32 cellular contexts compared by ENCODE assay signal in genomic region chr7:55957190-55957589, GRCh38.
"Had no signal": no experiment of that assay in that cellular context is flagged by ENCODE, and none has a peak within 500 bp of the region (broad histone marks: within the 10 kb centered on the region; RNA-seq: fewer than 3 reads in every experiment).

No MANE protein-coding gene starts in this region.

- H3K9me3 ChIP-seq: ascending aorta, MG63, Peyer's patch had no signal

- H3K36me3 ChIP-seq: cardiac muscle cell had no signal

- H3K27ac ChIP-seq: ascending aorta, cardiac muscle cell, Peyer's patch, RWPE1, WERI-Rb-1 had no signal

- H3K27me3 ChIP-seq: ascending aorta, MG63, Peyer's patch had no signal

- H3K27me3 Mint-ChIP-seq: activated CD4-positive, alpha-beta T cell treated with anti-CD3 and anti-CD28 coated beads for 36 hours; activated CD4-positive, alpha-beta T cell treated with anti-CD3 and anti-CD28 coated beads, Interleukin-2, amount 10 ng/mL, durations not matched to agents 7 days and 5 days; activated naive CD4-positive, alpha-beta T cell treated with anti-CD3 and anti-CD28 coated beads, Interleukin-2, amount 50 U/mL, for 24 hours; activated naive CD8-positive, alpha-beta T cell treated with anti-CD3 and anti-CD28 coated beads, Interleukin-2, amount 10 ng/mL, durations not matched to agents 7 days and 5 days; activated T-cell treated with anti-CD3 and anti-CD28 coated beads, Interleukin-2, amount 50 U/mL, for 24 hours; central memory CD8-positive, alpha-beta T cell had no signal

- ATAC-seq: activated CD4-positive, alpha-beta T cell treated with anti-CD3 and anti-CD28 coated beads for 36 hours; activated CD8-positive, alpha-beta T cell treated with anti-CD3 and anti-CD28 coated beads, Interleukin-2, amount 10 ng/mL, durations not matched to agents 7 days and 5 days; PC-3 had no signal

- H3K27ac Mint-ChIP-seq: activated CD4-positive, alpha-beta T cell treated with anti-CD3 and anti-CD28 coated beads for 36 hours; activated CD4-positive, alpha-beta T cell treated with anti-CD3 and anti-CD28 coated beads, Interleukin-2, amount 10 ng/mL, durations not matched to agents 7 days and 5 days; activated CD8-positive, alpha-beta T cell treated with anti-CD3 and anti-CD28 coated beads, Interleukin-2, amount 10 ng/mL, durations not matched to agents 7 days and 5 days; activated naive CD4-positive, alpha-beta T cell treated with anti-CD3 and anti-CD28 coated beads, Interleukin-2, amount 50 U/mL, for 24 hours; activated naive CD8-positive, alpha-beta T cell treated with anti-CD3 and anti-CD28 coated beads, Interleukin-2, amount 10 ng/mL, durations not matched to agents 7 days and 5 days; activated T-cell treated with anti-CD3 and anti-CD28 coated beads, Interleukin-2, amount 50 U/mL, for 24 hours; activated T-helper 2 cell treated with anti-CD3 and anti-CD28 coated beads, Interferon-gamma antibody, Interleukin-2, Interleukin-4, amounts not matched to agents 10 μg/mL and 5 μg/mL and 100 μg/mL, durations not matched to agents 14 hours and 24 hours and 36 hours had no signal

- H3K4me3 ChIP-seq: ascending aorta, cardiac muscle cell, MG63, Peyer's patch had no signal

- H3K4me3 Mint-ChIP-seq: activated CD4-positive, alpha-beta T cell treated with anti-CD3 and anti-CD28 coated beads for 36 hours; activated CD4-positive, alpha-beta T cell treated with anti-CD3 and anti-CD28 coated beads, Interleukin-2, amount 10 ng/mL, durations not matched to agents 7 days and 5 days; activated CD8-positive, alpha-beta T cell treated with anti-CD3 and anti-CD28 coated beads, Interleukin-2, amount 10 ng/mL, durations not matched to agents 7 days and 5 days; activated naive CD4-positive, alpha-beta T cell treated with anti-CD3 and anti-CD28 coated beads, Interleukin-2, amount 50 U/mL, for 24 hours; activated naive CD8-positive, alpha-beta T cell treated with anti-CD3 and anti-CD28 coated beads, Interleukin-2, amount 10 ng/mL, durations not matched to agents 7 days and 5 days; activated T-cell treated with anti-CD3 and anti-CD28 coated beads, Interleukin-2, amount 50 U/mL, for 24 hours; central memory CD8-positive, alpha-beta T cell had no signal

- H3K9me3 Mint-ChIP-seq: activated CD4-positive, alpha-beta T cell treated with anti-CD3 and anti-CD28 coated beads, Interleukin-2, amount 10 ng/mL, durations not matched to agents 7 days and 5 days; activated naive CD4-positive, alpha-beta T cell treated with anti-CD3 and anti-CD28 coated beads, Interleukin-2, amount 50 U/mL, for 24 hours; activated naive CD8-positive, alpha-beta T cell treated with anti-CD3 and anti-CD28 coated beads, Interleukin-2, amount 10 ng/mL, durations not matched to agents 7 days and 5 days; activated T-cell treated with anti-CD3 and anti-CD28 coated beads, Interleukin-2, amount 50 U/mL, for 24 hours; activated T-helper 2 cell treated with anti-CD3 and anti-CD28 coated beads, Interferon-gamma antibody, Interleukin-2, Interleukin-4, amounts not matched to agents 10 μg/mL and 5 μg/mL and 100 μg/mL, durations not matched to agents 14 hours and 24 hours and 36 hours; central memory CD8-positive, alpha-beta T cell had no signal

- DNase-seq: activated CD4-positive, alpha-beta T cell treated with anti-CD3 and anti-CD28 coated beads for 36 hours; activated CD4-positive, alpha-beta T cell treated with anti-CD3 and anti-CD28 coated beads, Interleukin-2, amount 10 ng/mL, durations not matched to agents 7 days and 5 days; activated CD4-positive, alpha-beta T cell treated with anti-CD3 and anti-CD28 coated beads, Interleukin-2, amount 50 U/mL, for 48 hours; activated CD8-positive, alpha-beta T cell treated with anti-CD3 and anti-CD28 coated beads, Interleukin-2, amount 10 ng/mL, durations not matched to agents 7 days and 5 days; activated gamma-delta T cell; activated naive CD4-positive, alpha-beta T cell treated with Interleukin-2 at 50 U/mL for 16 hours; activated naive CD8-positive, alpha-beta T cell treated with anti-CD3 and anti-CD28 coated beads, Interleukin-2, amount 10 ng/mL, durations not matched to agents 7 days and 5 days; activated T-cell treated with anti-CD3 and anti-CD28 coated beads, Interleukin-2, amount 50 U/mL, for 24 hours; amygdala; Kasumi-1; KG1; MG63; NCI-H1048; NCI-H1105 treated with DMSO at 0.1 percent for 48 hours; NCI-H1436; NCI-H1694; NCI-H1930; NCI-H2081 treated with DMSO at 0.1 percent for 48 hours; NCI-H226; NCI-H446 treated with DMSO at 0.1 percent for 48 hours; NCI-H524 treated with DMSO at 0.1 percent for 48 hours; PC-3; Peyer's patch; Right ventricle myocardium superior; T1000; WERI-Rb-1 had no signal
